ENCODE assay signal across 1 cellular context in the genomic region with DNA sequence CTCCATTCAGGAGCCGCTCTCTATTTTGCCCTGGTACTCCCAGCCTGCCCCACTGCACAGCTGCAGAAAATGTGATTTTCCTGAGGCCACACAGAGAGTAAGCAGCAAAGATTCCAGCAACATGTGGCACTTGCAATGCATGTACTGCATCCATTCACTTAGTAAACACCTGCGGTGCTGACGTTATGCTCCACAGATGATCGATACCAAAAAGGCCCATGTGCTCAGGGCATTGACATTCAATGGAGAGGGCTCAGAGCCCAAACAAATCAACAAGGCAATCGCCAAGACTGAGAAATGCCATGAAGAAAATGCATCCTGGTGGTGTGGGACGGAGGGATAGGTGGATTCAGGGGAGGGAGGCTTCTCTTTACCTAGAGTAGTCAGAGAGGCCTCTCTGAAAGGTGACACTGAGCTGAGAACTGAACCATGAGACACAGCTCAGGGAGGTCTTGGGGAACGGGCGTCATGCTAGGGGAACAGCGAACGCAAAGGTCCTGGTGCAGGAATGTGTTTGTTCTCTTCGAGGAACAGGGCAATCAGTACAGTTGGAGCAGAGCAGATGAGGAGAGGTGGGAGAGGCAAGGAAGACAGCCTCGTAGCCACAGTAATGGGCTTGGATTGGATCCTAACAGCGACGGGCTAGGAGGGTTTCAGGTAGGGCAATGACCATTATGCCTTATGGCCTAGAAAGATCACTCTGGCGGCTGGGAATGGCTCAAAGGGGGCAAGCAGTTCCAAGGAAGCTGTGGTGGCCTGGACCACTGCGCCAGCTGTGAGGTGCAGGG.
TF ChIP-seq lines count a peak whose summit lies in the region.

No MANE protein-coding gene starts in this region.

TF ChIP-seq in WTC11, 78 proteins besides CTCF, POLR2A, EP300 and RAD21 (continued from another document):
- TF ChIP-seq, protein P1, sequence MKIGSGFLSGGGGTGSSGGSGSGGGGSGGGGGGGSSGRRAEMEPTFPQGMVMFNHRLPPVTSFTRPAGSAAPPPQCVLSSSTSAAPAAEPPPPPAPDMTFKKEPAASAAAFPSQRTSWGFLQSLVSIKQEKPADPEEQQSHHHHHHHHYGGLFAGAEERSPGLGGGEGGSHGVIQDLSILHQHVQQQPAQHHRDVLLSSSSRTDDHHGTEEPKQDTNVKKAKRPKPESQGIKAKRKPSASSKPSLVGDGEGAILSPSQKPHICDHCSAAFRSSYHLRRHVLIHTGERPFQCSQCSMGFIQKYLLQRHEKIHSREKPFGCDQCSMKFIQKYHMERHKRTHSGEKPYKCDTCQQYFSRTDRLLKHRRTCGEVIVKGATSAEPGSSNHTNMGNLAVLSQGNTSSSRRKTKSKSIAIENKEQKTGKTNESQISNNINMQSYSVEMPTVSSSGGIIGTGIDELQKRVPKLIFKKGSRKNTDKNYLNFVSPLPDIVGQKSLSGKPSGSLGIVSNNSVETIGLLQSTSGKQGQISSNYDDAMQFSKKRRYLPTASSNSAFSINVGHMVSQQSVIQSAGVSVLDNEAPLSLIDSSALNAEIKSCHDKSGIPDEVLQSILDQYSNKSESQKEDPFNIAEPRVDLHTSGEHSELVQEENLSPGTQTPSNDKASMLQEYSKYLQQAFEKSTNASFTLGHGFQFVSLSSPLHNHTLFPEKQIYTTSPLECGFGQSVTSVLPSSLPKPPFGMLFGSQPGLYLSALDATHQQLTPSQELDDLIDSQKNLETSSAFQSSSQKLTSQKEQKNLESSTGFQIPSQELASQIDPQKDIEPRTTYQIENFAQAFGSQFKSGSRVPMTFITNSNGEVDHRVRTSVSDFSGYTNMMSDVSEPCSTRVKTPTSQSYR (CRISPR knock-in tag; IDR thresholded peaks at IDR 0.05), result no peak
- TF ChIP-seq, protein P2, sequence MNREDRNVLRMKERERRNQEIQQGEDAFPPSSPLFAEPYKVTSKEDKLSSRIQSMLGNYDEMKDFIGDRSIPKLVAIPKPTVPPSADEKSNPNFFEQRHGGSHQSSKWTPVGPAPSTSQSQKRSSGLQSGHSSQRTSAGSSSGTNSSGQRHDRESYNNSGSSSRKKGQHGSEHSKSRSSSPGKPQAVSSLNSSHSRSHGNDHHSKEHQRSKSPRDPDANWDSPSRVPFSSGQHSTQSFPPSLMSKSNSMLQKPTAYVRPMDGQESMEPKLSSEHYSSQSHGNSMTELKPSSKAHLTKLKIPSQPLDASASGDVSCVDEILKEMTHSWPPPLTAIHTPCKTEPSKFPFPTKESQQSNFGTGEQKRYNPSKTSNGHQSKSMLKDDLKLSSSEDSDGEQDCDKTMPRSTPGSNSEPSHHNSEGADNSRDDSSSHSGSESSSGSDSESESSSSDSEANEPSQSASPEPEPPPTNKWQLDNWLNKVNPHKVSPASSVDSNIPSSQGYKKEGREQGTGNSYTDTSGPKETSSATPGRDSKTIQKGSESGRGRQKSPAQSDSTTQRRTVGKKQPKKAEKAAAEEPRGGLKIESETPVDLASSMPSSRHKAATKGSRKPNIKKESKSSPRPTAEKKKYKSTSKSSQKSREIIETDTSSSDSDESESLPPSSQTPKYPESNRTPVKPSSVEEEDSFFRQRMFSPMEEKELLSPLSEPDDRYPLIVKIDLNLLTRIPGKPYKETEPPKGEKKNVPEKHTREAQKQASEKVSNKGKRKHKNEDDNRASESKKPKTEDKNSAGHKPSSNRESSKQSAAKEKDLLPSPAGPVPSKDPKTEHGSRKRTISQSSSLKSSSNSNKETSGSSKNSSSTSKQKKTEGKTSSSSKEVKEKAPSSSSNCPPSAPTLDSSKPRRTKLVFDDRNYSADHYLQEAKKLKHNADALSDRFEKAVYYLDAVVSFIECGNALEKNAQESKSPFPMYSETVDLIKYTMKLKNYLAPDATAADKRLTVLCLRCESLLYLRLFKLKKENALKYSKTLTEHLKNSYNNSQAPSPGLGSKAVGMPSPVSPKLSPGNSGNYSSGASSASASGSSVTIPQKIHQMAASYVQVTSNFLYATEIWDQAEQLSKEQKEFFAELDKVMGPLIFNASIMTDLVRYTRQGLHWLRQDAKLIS (CRISPR knock-in tag; IDR thresholded peaks at IDR 0.05; ENCODE audit: borderline replicate concordance), result no peak
- TF ChIP-seq, protein P3, sequence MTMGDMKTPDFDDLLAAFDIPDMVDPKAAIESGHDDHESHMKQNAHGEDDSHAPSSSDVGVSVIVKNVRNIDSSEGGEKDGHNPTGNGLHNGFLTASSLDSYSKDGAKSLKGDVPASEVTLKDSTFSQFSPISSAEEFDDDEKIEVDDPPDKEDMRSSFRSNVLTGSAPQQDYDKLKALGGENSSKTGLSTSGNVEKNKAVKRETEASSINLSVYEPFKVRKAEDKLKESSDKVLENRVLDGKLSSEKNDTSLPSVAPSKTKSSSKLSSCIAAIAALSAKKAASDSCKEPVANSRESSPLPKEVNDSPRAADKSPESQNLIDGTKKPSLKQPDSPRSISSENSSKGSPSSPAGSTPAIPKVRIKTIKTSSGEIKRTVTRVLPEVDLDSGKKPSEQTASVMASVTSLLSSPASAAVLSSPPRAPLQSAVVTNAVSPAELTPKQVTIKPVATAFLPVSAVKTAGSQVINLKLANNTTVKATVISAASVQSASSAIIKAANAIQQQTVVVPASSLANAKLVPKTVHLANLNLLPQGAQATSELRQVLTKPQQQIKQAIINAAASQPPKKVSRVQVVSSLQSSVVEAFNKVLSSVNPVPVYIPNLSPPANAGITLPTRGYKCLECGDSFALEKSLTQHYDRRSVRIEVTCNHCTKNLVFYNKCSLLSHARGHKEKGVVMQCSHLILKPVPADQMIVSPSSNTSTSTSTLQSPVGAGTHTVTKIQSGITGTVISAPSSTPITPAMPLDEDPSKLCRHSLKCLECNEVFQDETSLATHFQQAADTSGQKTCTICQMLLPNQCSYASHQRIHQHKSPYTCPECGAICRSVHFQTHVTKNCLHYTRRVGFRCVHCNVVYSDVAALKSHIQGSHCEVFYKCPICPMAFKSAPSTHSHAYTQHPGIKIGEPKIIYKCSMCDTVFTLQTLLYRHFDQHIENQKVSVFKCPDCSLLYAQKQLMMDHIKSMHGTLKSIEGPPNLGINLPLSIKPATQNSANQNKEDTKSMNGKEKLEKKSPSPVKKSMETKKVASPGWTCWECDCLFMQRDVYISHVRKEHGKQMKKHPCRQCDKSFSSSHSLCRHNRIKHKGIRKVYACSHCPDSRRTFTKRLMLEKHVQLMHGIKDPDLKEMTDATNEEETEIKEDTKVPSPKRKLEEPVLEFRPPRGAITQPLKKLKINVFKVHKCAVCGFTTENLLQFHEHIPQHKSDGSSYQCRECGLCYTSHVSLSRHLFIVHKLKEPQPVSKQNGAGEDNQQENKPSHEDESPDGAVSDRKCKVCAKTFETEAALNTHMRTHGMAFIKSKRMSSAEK (CRISPR knock-in tag; IDR thresholded peaks at IDR 0.05; ENCODE audit: borderline replicate concordance), result no peak
- no peak for TF ChIP-seq OVOL2 (CRISPR knock-in tag; IDR thresholded peaks at IDR 0.05; ENCODE audit: borderline replicate concordance)
